In genomic region chr2:69386376-69386775, GRCh38 we compare ENCODE assay signal across 1 cellular context.
TF ChIP-seq lines count a peak whose summit lies in the region.

No MANE protein-coding gene starts in this region.

TF ChIP-seq in HepG2, 621 proteins besides CTCF, POLR2A, EP300 and RAD21:
- TF ChIP-seq ZNF512 (CRISPR knock-in tag; IDR thresholded peaks at IDR 0.05), result no peak
- TF ChIP-seq ZNF441 (CRISPR knock-in tag; IDR thresholded peaks at IDR 0.05; ENCODE audit: borderline replicate concordance), result no peak; the same call in 1 of the 2 replicates
- no peak for TF ChIP-seq ZNF468 (CRISPR knock-in tag; IDR thresholded peaks at IDR 0.05)
- TF ChIP-seq GRHL1 (CRISPR knock-in tag; conservative IDR thresholded peaks at IDR 0.05), result no peak
- no peak for TF ChIP-seq ZMAT3 (CRISPR knock-in tag; conservative IDR thresholded peaks at IDR 0.05)
- peak; percentile 83 for TF ChIP-seq ONECUT2 (CRISPR knock-in tag; IDR thresholded peaks at IDR 0.05)
- TF ChIP-seq TOE1 (CRISPR knock-in tag; IDR thresholded peaks at IDR 0.05), result no peak
- peak; percentile 67; the same call in 1 of the 2 replicates for TF ChIP-seq KDM5A (IDR thresholded peaks at IDR 0.05; ENCODE audit: borderline replicate concordance, low read length)
- TF ChIP-seq ZBTB37 (CRISPR knock-in tag; IDR thresholded peaks at IDR 0.05), result peak; percentile 73; the same call in 1 of the 2 replicates
- TF ChIP-seq ZNF333 (CRISPR knock-in tag; IDR thresholded peaks at IDR 0.05; ENCODE audit: borderline replicate concordance), result peak; percentile 11; the same call in 1 of the 2 replicates
- no peak for TF ChIP-seq ZNF720 (CRISPR knock-in tag; IDR thresholded peaks at IDR 0.05)
- 0 out of 2 replicates have a peak, but pooled peaks have one; percentile 56 for TF ChIP-seq ZNF20 (CRISPR knock-in tag; IDR thresholded peaks at IDR 0.05)
- no peak for TF ChIP-seq ZNF280B (CRISPR knock-in tag; IDR thresholded peaks at IDR 0.05; ENCODE audit: borderline replicate concordance)
- TF ChIP-seq PHF5A (CRISPR knock-in tag; IDR thresholded peaks at IDR 0.05; ENCODE audit: low read depth, unreplicated experiment), result peak; percentile 4
- TF ChIP-seq ZNF879 (CRISPR knock-in tag; IDR thresholded peaks at IDR 0.05), result 0 out of 2 replicates have a peak, but pooled peaks have one; percentile 19
- no peak for TF ChIP-seq ZNF34 (CRISPR knock-in tag; IDR thresholded peaks at IDR 0.05; ENCODE audit: borderline replicate concordance)
- no peak for TF ChIP-seq ZNF580 (CRISPR knock-in tag; IDR thresholded peaks at IDR 0.05; ENCODE audit: borderline replicate concordance, low read depth)
- no peak for TF ChIP-seq PRPF4 (IDR thresholded peaks at IDR 0.05; ENCODE audit: low read depth, low read length, poor library complexity, severe bottlenecking)
- TF ChIP-seq ZNF136 (CRISPR knock-in tag; IDR thresholded peaks at IDR 0.05; ENCODE audit: low read depth), result no peak
